1 cellular context compared by ENCODE assay signal in genomic region chr17:69235338-69236058, GRCh38.
TF ChIP-seq lines count a peak whose summit lies in the region.

No MANE protein-coding gene starts in this region.

TF ChIP-seq in K562, 482 proteins besides CTCF, POLR2A, EP300 and RAD21 (continued from another document and continues in another):
- TF ChIP-seq TEAD4 (IDR thresholded peaks at IDR 0.05; ENCODE audit: low read length) (no peak), TEAD4 (CRISPR knock-in tag; IDR thresholded peaks at IDR 0.05; ENCODE audit: borderline replicate concordance) (no peak), ZNF253 (CRISPR knock-in tag; conservative IDR thresholded peaks at IDR 0.05) (no peak), ZNF695 (CRISPR knock-in tag; IDR thresholded peaks at IDR 0.05) (no peak), MNT (conservative IDR thresholded peaks at IDR 0.05) (no peak), JUND (IDR thresholded peaks at IDR 0.05; ENCODE audit: borderline replicate concordance, low read depth, low read length) (peak; percentile 38; the same call in 1 of the 2 replicates), JUND (tag; IDR thresholded peaks at IDR 0.05; ENCODE audit: borderline replicate concordance, low read depth, low read length) (peak; percentile 21; the same call in 1 of the 3 replicates), CBFA2T2 (conservative IDR thresholded peaks at IDR 0.05) (0 out of 2 replicates have a peak, but pooled peaks have one; percentile 2), RUNX1 (IDR thresholded peaks at IDR 0.05; ENCODE audit: low read depth) (no peak), KLF13 (tag; IDR thresholded peaks at IDR 0.05; ENCODE audit: borderline replicate concordance, low read depth) (no peak), HBP1 (CRISPR knock-in tag; IDR thresholded peaks at IDR 0.05) (no peak), SMC3 (conservative IDR thresholded peaks at IDR 0.05; ENCODE audit: insufficient read depth, low read depth, low read length) (peak; percentile 99), SLC30A9 (CRISPR knock-in tag; IDR thresholded peaks at IDR 0.05) (no peak), TAF15 (IDR thresholded peaks at IDR 0.05; ENCODE audit: low read depth, low read length) (no peak), NR2C2 (CRISPR knock-in tag; IDR thresholded peaks at IDR 0.05) (no peak), NR2C2 (tag; IDR thresholded peaks at IDR 0.05) (0 out of 2 replicates have a peak, but pooled peaks have one; percentile 39), PBX2 (CRISPR knock-in tag; IDR thresholded peaks at IDR 0.05; ENCODE audit: low read depth) (peak; percentile 64), PBX2 (tag; conservative IDR thresholded peaks at IDR 0.05; ENCODE audit: low read depth) (peak; percentile 92), BACH1 (tag; IDR thresholded peaks at IDR 0.05) (no peak), NR1H2 (CRISPR knock-in tag; IDR thresholded peaks at IDR 0.05) (no peak), MEIS2 (IDR thresholded peaks at IDR 0.05; ENCODE audit: partially characterized antibody) (peak; percentile 39), ELF4 (CRISPR knock-in tag; IDR thresholded peaks at IDR 0.05) (no peak), SP1 (CRISPR knock-in tag; IDR thresholded peaks at IDR 0.05) (0 out of 2 replicates have a peak, but pooled peaks have one; percentile 45), ZNF133 (CRISPR knock-in tag; IDR thresholded peaks at IDR 0.05) (no peak), TGIF2 (CRISPR knock-in tag; IDR thresholded peaks at IDR 0.05) (no peak), GTF2F1 (IDR thresholded peaks at IDR 0.05; ENCODE audit: low read depth, low read length) (no peak), XRCC4 (IDR thresholded peaks at IDR 0.05; ENCODE audit: extremely low read depth, insufficient read depth, insufficient read length) (no peak), MECOM (CRISPR knock-in tag; IDR thresholded peaks at IDR 0.05) (no peak), KLF16 (IDR thresholded peaks at IDR 0.05) (peak; percentile 7; the same call in 1 of the 2 replicates), MYBL2 (IDR thresholded peaks at IDR 0.05; ENCODE audit: low read depth) (no peak), MYBL2 (CRISPR knock-in tag; IDR thresholded peaks at IDR 0.05; ENCODE audit: borderline replicate concordance) (no peak), E2F8 (IDR thresholded peaks at IDR 0.05; ENCODE audit: low read depth, partially characterized antibody) (peak; percentile 58), SP2 (IDR thresholded peaks at IDR 0.05; ENCODE audit: extremely low read depth, low read depth, low read length, poor library complexity, severe bottlenecking) (no peak), SOX6 (IDR thresholded peaks at IDR 0.05) (peak; percentile 58), ELK3 (CRISPR knock-in tag; IDR thresholded peaks at IDR 0.05) (no peak), ZNF778 (CRISPR knock-in tag; IDR thresholded peaks at IDR 0.05) (no peak), ZNF311 (CRISPR knock-in tag; IDR thresholded peaks at IDR 0.05) (no peak), ZNF76 (CRISPR knock-in tag; IDR thresholded peaks at IDR 0.05; ENCODE audit: borderline replicate concordance) (no peak), PKNOX1 (IDR thresholded peaks at IDR 0.05) (peak; percentile 96), CBX3 (IDR thresholded peaks at IDR 0.05; ENCODE audit: borderline replicate concordance in 1 of 2, low read length in 2 of 2) (no peak), KDM4B (IDR thresholded peaks at IDR 0.05; ENCODE audit: borderline replicate concordance in 2 of 2, low read depth in 1 of 2) (no peak), TAL1 (IDR thresholded peaks at IDR 0.05) (no peak), RNF2 (IDR thresholded peaks at IDR 0.05) (no peak), CC2D1A (IDR thresholded peaks at IDR 0.05) (peak; percentile 96), L3MBTL2 (IDR thresholded peaks at IDR 0.05) (0 out of 2 replicates have a peak, but pooled peaks have one; percentile 17), ZNF639 (CRISPR knock-in tag; conservative IDR thresholded peaks at IDR 0.05 in 1 of 2, IDR thresholded peaks at IDR 0.05 in 1 of 2) (peak in 1 of 2 experiments; percentile 44; a peak in 1 of 4 replicates), ZNF384 (IDR thresholded peaks at IDR 0.05; ENCODE audit: low read depth, low read length) (peak; percentile 59; the same call in 1 of the 2 replicates), ZSCAN29 (IDR thresholded peaks at IDR 0.05) (no peak), ASH1L (IDR thresholded peaks at IDR 0.05; ENCODE audit: borderline replicate concordance, low read depth, partially characterized antibody) (peak; percentile 17), NFATC3 (IDR thresholded peaks at IDR 0.05) (0 out of 2 replicates have a peak, but pooled peaks have one; percentile 31), SNRNP70 (optimal IDR thresholded peaks at IDR 0.05; ENCODE audit: low read depth, low read length) (no peak), TAF9B (IDR thresholded peaks at IDR 0.05; ENCODE audit: partially characterized antibody) (no peak), ATF7 (IDR thresholded peaks at IDR 0.05) (peak; percentile 20; the same call in 1 of the 2 replicates), CREM (IDR thresholded peaks at IDR 0.05; ENCODE audit: low read depth) (peak; percentile 28; the same call in 1 of the 2 replicates), NKRF (IDR thresholded peaks at IDR 0.05; ENCODE audit: borderline replicate concordance) (no peak), NCOA4 (IDR thresholded peaks at IDR 0.05; ENCODE audit: partially characterized antibody) (no peak), MAX (CRISPR knock-in tag; IDR thresholded peaks at IDR 0.05) (no peak), MLLT1 (IDR thresholded peaks at IDR 0.05) (peak; percentile 41 to 82; a peak in 3 of 4 replicates), ILK (tag; IDR thresholded peaks at IDR 0.05; ENCODE audit: borderline replicate concordance, low read depth) (no peak)
